ENCODE assay signal across 1 cellular context in the genomic region with DNA sequence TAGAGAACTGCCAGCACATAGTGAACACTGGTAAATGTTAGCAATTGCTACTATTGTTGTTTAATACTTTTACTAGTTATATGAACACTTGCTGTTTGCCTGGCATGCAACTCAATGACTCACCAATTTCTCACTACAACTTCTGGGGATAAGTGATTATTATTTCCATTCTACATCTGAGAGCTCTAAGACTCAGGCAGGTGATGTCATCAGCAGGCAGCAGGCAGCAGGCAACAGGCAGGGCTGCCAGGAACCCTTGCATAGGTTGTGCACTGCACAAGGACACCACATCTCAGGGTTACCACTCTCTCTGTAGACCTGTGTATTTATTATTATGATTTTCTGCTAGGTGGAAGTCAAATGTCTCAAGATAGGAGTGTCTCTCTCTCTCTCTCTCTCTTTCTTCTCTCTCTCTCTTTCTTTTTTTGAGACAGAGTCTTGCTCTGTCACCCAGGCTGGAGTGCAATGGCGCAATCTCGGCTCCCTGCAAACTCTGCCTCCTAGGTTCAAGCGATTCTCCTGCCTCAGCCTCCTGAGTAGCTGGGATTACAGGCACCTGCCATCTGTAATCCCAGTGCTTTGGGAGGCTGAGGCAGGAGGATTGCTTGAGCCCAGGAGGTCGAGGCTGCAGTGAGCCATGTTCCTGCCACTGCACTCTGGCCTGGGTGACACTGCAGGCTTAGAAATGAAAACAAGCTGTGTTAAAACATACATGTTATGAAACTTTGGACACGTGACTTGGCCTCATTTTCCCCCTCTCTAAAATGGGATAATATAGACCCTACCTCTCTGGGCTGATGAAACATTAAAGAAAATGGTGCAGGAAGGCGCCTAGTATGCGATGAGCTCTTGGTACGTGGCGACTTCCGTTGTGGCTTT.
TF ChIP-seq lines count a peak whose summit lies in the region.

No MANE protein-coding gene starts in this region.

TF ChIP-seq in HEK293, 187 proteins besides CTCF, POLR2A, EP300 and RAD21 (continued from another document and continues in another):
- TF ChIP-seq, protein P1, sequence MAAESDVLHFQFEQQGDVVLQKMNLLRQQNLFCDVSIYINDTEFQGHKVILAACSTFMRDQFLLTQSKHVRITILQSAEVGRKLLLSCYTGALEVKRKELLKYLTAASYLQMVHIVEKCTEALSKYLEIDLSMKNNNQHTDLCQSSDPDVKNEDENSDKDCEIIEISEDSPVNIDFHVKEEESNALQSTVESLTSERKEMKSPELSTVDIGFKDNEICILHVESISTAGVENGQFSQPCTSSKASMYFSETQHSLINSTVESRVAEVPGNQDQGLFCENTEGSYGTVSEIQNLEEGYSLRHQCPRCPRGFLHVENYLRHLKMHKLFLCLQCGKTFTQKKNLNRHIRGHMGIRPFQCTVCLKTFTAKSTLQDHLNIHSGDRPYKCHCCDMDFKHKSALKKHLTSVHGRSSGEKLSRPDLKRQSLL (tag by site-specific recombination; IDR thresholded peaks at IDR 0.05), result no peak
- peak; percentile 69; the same call in 1 of the 2 replicates for TF ChIP-seq ZNF24 (tag by site-specific recombination; IDR thresholded peaks at IDR 0.05)
- no peak for TF ChIP-seq ZNF837 (tag by site-specific recombination; IDR thresholded peaks at IDR 0.05)
- no peak for TF ChIP-seq ZNF843 (tag by site-specific recombination; IDR thresholded peaks at IDR 0.05)
- TF ChIP-seq ZNF391 (tag by site-specific recombination; IDR thresholded peaks at IDR 0.05; ENCODE audit: borderline replicate concordance, low read depth), result no peak
- 0 out of 2 replicates have a peak, but pooled peaks have one; percentile 16 for TF ChIP-seq ZBTB20 (tag by site-specific recombination; IDR thresholded peaks at IDR 0.05)
- no peak for TF ChIP-seq ZNF768 (tag by site-specific recombination; IDR thresholded peaks at IDR 0.05)
- no peak for TF ChIP-seq ZNF157 (tag by site-specific recombination; IDR thresholded peaks at IDR 0.05)
- TF ChIP-seq ZNF830 (tag by site-specific recombination; IDR thresholded peaks at IDR 0.05; ENCODE audit: low read depth), result no peak
- no peak for TF ChIP-seq HOXC10 (CRISPR knock-in tag; IDR thresholded peaks at IDR 0.05)
- TF ChIP-seq, protein P2, sequence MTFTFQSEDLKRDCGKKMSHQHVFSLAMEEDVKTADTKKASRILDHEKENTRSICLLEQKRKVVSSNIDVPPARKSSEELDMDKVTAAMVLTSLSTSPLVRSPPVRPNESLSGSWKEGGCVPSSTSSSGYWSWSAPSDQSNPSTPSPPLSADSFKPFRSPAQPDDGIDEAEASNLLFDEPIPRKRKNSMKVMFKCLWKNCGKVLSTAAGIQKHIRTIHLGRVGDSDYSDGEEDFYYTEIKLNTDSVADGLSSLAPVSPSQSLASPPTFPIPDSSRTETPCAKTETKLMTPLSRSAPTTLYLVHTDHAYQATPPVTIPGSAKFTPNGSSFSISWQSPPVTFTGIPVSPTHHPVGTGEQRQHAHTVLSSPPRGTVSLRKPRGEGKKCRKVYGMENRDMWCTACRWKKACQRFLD (tag by site-specific recombination; IDR thresholded peaks at IDR 0.05), result no peak
- no peak for TF ChIP-seq KLF1 (tag by site-specific recombination; IDR thresholded peaks at IDR 0.05)
- TF ChIP-seq, protein P3, sequence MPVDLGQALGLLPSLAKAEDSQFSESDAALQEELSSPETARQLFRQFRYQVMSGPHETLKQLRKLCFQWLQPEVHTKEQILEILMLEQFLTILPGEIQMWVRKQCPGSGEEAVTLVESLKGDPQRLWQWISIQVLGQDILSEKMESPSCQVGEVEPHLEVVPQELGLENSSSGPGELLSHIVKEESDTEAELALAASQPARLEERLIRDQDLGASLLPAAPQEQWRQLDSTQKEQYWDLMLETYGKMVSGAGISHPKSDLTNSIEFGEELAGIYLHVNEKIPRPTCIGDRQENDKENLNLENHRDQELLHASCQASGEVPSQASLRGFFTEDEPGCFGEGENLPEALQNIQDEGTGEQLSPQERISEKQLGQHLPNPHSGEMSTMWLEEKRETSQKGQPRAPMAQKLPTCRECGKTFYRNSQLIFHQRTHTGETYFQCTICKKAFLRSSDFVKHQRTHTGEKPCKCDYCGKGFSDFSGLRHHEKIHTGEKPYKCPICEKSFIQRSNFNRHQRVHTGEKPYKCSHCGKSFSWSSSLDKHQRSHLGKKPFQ (tag by site-specific recombination; IDR thresholded peaks at IDR 0.05), result no peak
- TF ChIP-seq, protein P4, sequence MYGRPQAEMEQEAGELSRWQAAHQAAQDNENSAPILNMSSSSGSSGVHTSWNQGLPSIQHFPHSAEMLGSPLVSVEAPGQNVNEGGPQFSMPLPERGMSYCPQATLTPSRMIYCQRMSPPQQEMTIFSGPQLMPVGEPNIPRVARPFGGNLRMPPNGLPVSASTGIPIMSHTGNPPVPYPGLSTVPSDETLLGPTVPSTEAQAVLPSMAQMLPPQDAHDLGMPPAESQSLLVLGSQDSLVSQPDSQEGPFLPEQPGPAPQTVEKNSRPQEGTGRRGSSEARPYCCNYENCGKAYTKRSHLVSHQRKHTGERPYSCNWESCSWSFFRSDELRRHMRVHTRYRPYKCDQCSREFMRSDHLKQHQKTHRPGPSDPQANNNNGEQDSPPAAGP (tag by site-specific recombination; IDR thresholded peaks at IDR 0.05), result no peak
- no peak for TF ChIP-seq ZNF433 (tag by site-specific recombination; IDR thresholded peaks at IDR 0.05; ENCODE audit: low read depth)
- no peak for TF ChIP-seq ZNF311 (tag by site-specific recombination; IDR thresholded peaks at IDR 0.05; ENCODE audit: borderline replicate concordance)
- TF ChIP-seq ZNF571 (tag by site-specific recombination; IDR thresholded peaks at IDR 0.05), result no peak
- no peak for TF ChIP-seq GFI1B (tag by site-specific recombination; IDR thresholded peaks at IDR 0.05)
- peak; percentile 92 for TF ChIP-seq PRDM1 (tag by site-specific recombination; IDR thresholded peaks at IDR 0.05)
- no peak for TF ChIP-seq ZNF146 (tag by site-specific recombination; IDR thresholded peaks at IDR 0.05)
- no peak for TF ChIP-seq ZNF510 (tag by site-specific recombination; IDR thresholded peaks at IDR 0.05; ENCODE audit: insufficient replicate concordance)
- no peak for TF ChIP-seq KLF10 (tag by site-specific recombination; IDR thresholded peaks at IDR 0.05)
- TF ChIP-seq, protein P5, sequence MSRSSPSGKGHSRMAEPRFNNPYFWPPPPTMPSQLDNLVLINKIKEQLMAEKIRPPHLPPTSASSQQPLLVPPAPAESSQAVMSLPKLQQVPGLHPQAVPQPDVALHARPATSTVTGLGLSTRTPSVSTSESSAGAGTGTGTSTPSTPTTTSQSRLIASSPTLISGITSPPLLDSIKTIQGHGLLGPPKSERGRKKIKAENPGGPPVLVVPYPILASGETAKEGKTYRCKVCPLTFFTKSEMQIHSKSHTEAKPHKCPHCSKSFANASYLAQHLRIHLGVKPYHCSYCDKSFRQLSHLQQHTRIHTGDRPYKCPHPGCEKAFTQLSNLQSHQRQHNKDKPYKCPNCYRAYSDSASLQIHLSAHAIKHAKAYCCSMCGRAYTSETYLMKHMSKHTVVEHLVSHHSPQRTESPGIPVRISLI (tag by site-specific recombination; IDR thresholded peaks at IDR 0.05), result no peak
- TF ChIP-seq ZFP69B (tag by site-specific recombination; IDR thresholded peaks at IDR 0.05), result no peak
- TF ChIP-seq RBAK (tag by site-specific recombination; IDR thresholded peaks at IDR 0.05), result no peak
- TF ChIP-seq OVOL3 (tag by site-specific recombination; IDR thresholded peaks at IDR 0.05), result no peak
- TF ChIP-seq ZNF658 (tag by site-specific recombination; IDR thresholded peaks at IDR 0.05), result no peak
- TF ChIP-seq, protein P6, sequence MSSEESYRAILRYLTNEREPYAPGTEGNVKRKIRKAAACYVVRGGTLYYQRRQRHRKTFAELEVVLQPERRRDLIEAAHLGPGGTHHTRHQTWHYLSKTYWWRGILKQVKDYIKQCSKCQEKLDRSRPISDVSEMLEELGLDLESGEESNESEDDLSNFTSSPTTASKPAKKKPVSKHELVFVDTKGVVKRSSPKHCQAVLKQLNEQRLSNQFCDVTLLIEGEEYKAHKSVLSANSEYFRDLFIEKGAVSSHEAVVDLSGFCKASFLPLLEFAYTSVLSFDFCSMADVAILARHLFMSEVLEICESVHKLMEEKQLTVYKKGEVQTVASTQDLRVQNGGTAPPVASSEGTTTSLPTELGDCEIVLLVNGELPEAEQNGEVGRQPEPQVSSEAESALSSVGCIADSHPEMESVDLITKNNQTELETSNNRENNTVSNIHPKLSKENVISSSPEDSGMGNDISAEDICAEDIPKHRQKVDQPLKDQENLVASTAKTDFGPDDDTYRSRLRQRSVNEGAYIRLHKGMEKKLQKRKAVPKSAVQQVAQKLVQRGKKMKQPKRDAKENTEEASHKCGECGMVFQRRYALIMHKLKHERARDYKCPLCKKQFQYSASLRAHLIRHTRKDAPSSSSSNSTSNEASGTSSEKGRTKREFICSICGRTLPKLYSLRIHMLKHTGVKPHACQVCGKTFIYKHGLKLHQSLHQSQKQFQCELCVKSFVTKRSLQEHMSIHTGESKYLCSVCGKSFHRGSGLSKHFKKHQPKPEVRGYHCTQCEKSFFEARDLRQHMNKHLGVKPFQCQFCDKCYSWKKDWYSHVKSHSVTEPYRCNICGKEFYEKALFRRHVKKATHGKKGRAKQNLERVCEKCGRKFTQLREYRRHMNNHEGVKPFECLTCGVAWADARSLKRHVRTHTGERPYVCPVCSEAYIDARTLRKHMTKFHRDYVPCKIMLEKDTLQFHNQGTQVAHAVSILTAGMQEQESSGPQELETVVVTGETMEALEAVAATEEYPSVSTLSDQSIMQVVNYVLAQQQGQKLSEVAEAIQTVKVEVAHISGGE (tag by site-specific recombination; conservative IDR thresholded peaks at IDR 0.05; ENCODE audit: low read depth), result no peak
- peak; percentile 89 for TF ChIP-seq SP7 (tag by site-specific recombination; IDR thresholded peaks at IDR 0.05)
- no peak for TF ChIP-seq ZFP41 (tag by site-specific recombination; IDR thresholded peaks at IDR 0.05; ENCODE audit: borderline replicate concordance)
- no peak for TF ChIP-seq ZNF214 (tag by site-specific recombination; IDR thresholded peaks at IDR 0.05; ENCODE audit: borderline replicate concordance)
- no peak for TF ChIP-seq GLIS2 (tag by site-specific recombination; IDR thresholded peaks at IDR 0.05)
- TF ChIP-seq ZNF544 (tag by site-specific recombination; IDR thresholded peaks at IDR 0.05), result no peak
- TF ChIP-seq ZSCAN23 (tag by site-specific recombination; IDR thresholded peaks at IDR 0.05), result no peak
- no peak for TF ChIP-seq REPIN1 (tag by site-specific recombination; IDR thresholded peaks at IDR 0.05; ENCODE audit: low read depth)
- TF ChIP-seq TCF7L2 (IDR thresholded peaks at IDR 0.05; ENCODE audit: borderline replicate concordance, low read depth, low read length), result no peak
- TF ChIP-seq ZNF48 (tag by site-specific recombination; IDR thresholded peaks at IDR 0.05), result no peak
- no peak for TF ChIP-seq ZNF791 (tag by site-specific recombination; IDR thresholded peaks at IDR 0.05)
- TF ChIP-seq ZNF112 (tag by site-specific recombination; IDR thresholded peaks at IDR 0.05), result no peak
- TF ChIP-seq ZIC2 (tag by site-specific recombination; IDR thresholded peaks at IDR 0.05), result no peak
- TF ChIP-seq SP3 (tag by site-specific recombination; IDR thresholded peaks at IDR 0.05), result peak; percentile 30; the same call in 1 of the 2 replicates
- TF ChIP-seq, protein P7, sequence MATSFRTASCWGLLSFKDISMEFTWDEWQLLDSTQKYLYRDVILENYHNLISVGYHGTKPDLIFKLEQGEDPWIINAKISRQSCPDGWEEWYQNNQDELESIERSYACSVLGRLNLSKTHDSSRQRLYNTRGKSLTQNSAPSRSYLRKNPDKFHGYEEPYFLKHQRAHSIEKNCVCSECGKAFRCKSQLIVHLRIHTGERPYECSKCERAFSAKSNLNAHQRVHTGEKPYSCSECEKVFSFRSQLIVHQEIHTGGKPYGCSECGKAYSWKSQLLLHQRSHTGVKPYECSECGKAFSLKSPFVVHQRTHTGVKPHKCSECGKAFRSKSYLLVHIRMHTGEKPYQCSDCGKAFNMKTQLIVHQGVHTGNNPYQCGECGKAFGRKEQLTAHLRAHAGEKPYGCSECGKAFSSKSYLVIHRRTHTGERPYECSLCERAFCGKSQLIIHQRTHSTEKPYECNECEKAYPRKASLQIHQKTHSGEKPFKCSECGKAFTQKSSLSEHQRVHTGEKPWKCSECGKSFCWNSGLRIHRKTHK (tag by site-specific recombination; IDR thresholded peaks at IDR 0.05), result no peak
- TF ChIP-seq ZNF132 (tag by site-specific recombination; IDR thresholded peaks at IDR 0.05; ENCODE audit: borderline replicate concordance), result no peak
- TF ChIP-seq, protein P8, sequence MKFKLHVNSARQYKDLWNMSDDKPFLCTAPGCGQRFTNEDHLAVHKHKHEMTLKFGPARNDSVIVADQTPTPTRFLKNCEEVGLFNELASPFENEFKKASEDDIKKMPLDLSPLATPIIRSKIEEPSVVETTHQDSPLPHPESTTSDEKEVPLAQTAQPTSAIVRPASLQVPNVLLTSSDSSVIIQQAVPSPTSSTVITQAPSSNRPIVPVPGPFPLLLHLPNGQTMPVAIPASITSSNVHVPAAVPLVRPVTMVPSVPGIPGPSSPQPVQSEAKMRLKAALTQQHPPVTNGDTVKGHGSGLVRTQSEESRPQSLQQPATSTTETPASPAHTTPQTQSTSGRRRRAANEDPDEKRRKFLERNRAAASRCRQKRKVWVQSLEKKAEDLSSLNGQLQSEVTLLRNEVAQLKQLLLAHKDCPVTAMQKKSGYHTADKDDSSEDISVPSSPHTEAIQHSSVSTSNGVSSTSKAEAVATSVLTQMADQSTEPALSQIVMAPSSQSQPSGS (tag by site-specific recombination; IDR thresholded peaks at IDR 0.05; ENCODE audit: low read depth), result peak; percentile 89
- TF ChIP-seq, protein P9, sequence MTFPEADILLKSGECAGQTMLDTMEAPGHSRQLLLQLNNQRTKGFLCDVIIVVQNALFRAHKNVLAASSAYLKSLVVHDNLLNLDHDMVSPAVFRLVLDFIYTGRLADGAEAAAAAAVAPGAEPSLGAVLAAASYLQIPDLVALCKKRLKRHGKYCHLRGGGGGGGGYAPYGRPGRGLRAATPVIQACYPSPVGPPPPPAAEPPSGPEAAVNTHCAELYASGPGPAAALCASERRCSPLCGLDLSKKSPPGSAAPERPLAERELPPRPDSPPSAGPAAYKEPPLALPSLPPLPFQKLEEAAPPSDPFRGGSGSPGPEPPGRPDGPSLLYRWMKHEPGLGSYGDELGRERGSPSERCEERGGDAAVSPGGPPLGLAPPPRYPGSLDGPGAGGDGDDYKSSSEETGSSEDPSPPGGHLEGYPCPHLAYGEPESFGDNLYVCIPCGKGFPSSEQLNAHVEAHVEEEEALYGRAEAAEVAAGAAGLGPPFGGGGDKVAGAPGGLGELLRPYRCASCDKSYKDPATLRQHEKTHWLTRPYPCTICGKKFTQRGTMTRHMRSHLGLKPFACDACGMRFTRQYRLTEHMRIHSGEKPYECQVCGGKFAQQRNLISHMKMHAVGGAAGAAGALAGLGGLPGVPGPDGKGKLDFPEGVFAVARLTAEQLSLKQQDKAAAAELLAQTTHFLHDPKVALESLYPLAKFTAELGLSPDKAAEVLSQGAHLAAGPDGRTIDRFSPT (tag by site-specific recombination; IDR thresholded peaks at IDR 0.05), result peak; percentile 62
- TF ChIP-seq ZNF624 (tag by site-specific recombination; IDR thresholded peaks at IDR 0.05), result no peak
- TF ChIP-seq, protein P10, sequence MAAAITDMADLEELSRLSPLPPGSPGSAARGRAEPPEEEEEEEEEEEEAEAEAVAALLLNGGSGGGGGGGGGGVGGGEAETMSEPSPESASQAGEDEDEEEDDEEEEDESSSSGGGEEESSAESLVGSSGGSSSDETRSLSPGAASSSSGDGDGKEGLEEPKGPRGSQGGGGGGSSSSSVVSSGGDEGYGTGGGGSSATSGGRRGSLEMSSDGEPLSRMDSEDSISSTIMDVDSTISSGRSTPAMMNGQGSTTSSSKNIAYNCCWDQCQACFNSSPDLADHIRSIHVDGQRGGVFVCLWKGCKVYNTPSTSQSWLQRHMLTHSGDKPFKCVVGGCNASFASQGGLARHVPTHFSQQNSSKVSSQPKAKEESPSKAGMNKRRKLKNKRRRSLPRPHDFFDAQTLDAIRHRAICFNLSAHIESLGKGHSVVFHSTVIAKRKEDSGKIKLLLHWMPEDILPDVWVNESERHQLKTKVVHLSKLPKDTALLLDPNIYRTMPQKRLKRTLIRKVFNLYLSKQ (tag by site-specific recombination; IDR thresholded peaks at IDR 0.05; ENCODE audit: borderline replicate concordance), result no peak
